ENCODE assay signal across 9 cellular contexts in the genomic region with DNA sequence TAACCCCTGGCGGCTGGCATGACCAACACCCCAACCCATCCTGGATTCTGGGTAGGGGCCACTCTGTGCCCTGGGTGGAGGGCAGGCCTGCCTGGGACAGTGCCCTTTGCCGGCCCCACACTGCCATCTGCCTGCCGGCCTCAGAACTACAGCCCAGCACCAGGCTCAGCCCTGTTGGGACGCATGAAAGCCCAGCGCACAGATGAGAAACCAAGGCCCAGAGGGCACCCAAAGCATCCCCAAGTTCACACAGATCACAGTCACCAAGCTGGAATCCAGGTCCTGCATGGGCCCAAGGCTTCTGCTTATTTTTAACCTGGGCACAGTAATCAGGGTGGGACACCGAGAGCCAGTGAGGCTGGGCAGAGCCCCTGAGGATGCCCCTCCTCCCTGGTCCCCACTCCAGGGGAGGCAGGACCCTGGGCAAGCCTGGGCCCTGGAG. TPM values are rescaled to one million over a fixed set of nuclear protein-coding genes. Genes with fewer than 3 reads are reported as not detected.
DNase-seq lines count a peak whose midpoint lies in the region; TF ChIP-seq lines count a peak whose summit lies in the region.
"Had no signal": no experiment of that assay in that cellular context is flagged by ENCODE, and none has a peak within 500 bp of the region (broad histone marks: within the 10 kb centered on the region; RNA-seq: fewer than 3 reads in every experiment).

No MANE protein-coding gene starts in this region.

- H3K79me2 ChIP-seq in GM23248 (ENCODE audit: insufficient read depth): no peaks in the 10 kb centered on the region

- no peaks in the 10 kb centered on the region for H4K20me1 ChIP-seq in GM23248 (ENCODE audit: insufficient read depth)

- peaks cover 38% of the 10 kb centered on the region for H3F3A ChIP-seq in GM23248 (ENCODE audit: insufficient read depth)

- peak; percentile 97 for TF ChIP-seq CTCF in endodermal cell (conservative IDR thresholded peaks at IDR 0.05)

- H3K9ac ChIP-seq in GM23248 (no peak overlapping the region), endodermal cell (ENCODE audit: extremely low read depth, low read length, poor library complexity, severe bottlenecking) (no peak overlapping the region)

- H3K27ac ChIP-seq in GM23248 (no peak overlapping the region), endodermal cell (ENCODE audit: low read depth, low read length) (no peak overlapping the region)

- no peak overlapping the region for H3K4me3 Mint-ChIP-seq in endodermal cell
- H3K4me3 Mint-ChIP-seq: activated naive CD8-positive, alpha-beta T cell had no signal

- H3K4me3 ChIP-seq in GM23248 (no peak overlapping the region), endodermal cell (ENCODE audit: low read length) (no peak overlapping the region)

- peak; percentile 65 for DNase-seq in EL
- DNase-seq in GM23248: peak; percentile 72
- peak; percentile 12 for DNase-seq in NCI-H2171 (lab: John Stamatoyannopoulos, UW)
- peak; percentile 8 to 27 for DNase-seq in activated CD8-positive, alpha-beta memory T cell treated with anti-CD3 and anti-CD28 coated beads for 4 hours (ENCODE audit: low read depth in 2 of 2)
- DNase-seq in endodermal cell: peak; percentile 97
- peak; percentile 63 for DNase-seq in mucosa of gallbladder (ENCODE audit: low spot score)
- peak; percentile 61 for DNase-seq in stimulated activated CD8-positive, alpha-beta memory T cell treated with anti-CD3 and anti-CD28 coated beads, Interleukin-7, amount 100 ng/mL, for 24 hours (ENCODE audit: low read depth)
- DNase-seq in NCI-H446 treated with DMSO at 0.1 percent for 48 hours (lab: John Stamatoyannopoulos, UW): no peak

- H3K9me3 Mint-ChIP-seq in endodermal cell: peaks cover 28% of the 10 kb centered on the region

- H3K9me2 ChIP-seq in GM23248 (ENCODE audit: insufficient read depth): no peaks in the 10 kb centered on the region

- no peak overlapping the region for H3K4me2 ChIP-seq in GM23248 (ENCODE audit: unreplicated experiment)

- in situ Hi-C loops in GM23248 (cut with MboI): no loop called here

- H3K27ac Mint-ChIP-seq in endodermal cell: no peak overlapping the region
- H3K27ac Mint-ChIP-seq: activated naive CD8-positive, alpha-beta T cell had no signal

- H3K9me3 ChIP-seq in GM23248 (ENCODE audit: low read depth): no peaks in the 10 kb centered on the region
- H3K9me3 ChIP-seq in endodermal cell (ENCODE audit: control insufficient read depth, low read length): peaks cover 24% of the 10 kb centered on the region

- H2AFZ ChIP-seq in GM23248: no peak overlapping the region

- H3K36me3 ChIP-seq in GM23248 (ENCODE audit: low read depth) (peaks cover 25% of the 10 kb centered on the region), endodermal cell (ENCODE audit: control insufficient read depth, insufficient read depth, low read length) (peaks cover 24% of the 10 kb centered on the region)

- H3K36me3 Mint-ChIP-seq in endodermal cell (ENCODE audit: low read depth): peaks cover 28% of the 10 kb centered on the region

- H3K27me3 ChIP-seq in GM23248 (replicated peaks; ENCODE audit: insufficient read depth): no peaks in the 10 kb centered on the region
- H3K27me3 ChIP-seq in endodermal cell (ENCODE audit: control insufficient read depth, insufficient read depth, low read length, poor library complexity, severe bottlenecking): no peaks in the 10 kb centered on the region

- WGBS in GM23248 (ENCODE audit: low coverage in 1 of 2, low lambda C conversion rate in 2 of 2, missing lambda C conversion rate in 2 of 2), 2 experiments: 19 to 26% methylated on average over 6 of the region's 6 CpGs
- WGBS in endodermal cell (ENCODE audit: insufficient coverage in 1 of 2, insufficient read length in 1 of 2), 2 experiments: 43 to 81% methylated on average over 2 to 6 of the region's 6 CpGs

- H3K4me1 Mint-ChIP-seq in endodermal cell: peaks cover 30% of the 10 kb centered on the region

- H3K4me1 ChIP-seq in GM23248 (ENCODE audit: insufficient read depth): no peaks in the 10 kb centered on the region
- peaks cover 24% of the 10 kb centered on the region for H3K4me1 ChIP-seq in endodermal cell (ENCODE audit: control insufficient read depth, insufficient read depth, low read length)

- peaks cover 9% of the 10 kb centered on the region for H3K27me3 Mint-ChIP-seq in endodermal cell (ENCODE audit: insufficient read depth)
- H3K27me3 Mint-ChIP-seq: activated naive CD8-positive, alpha-beta T cell had no signal

RNA-seq across cellular contexts. Expression of a gene that starts 26.2 kb away (rescaled TPM):
- total RNA-seq in GM23248 (2014; rRNA removed; shearing (Covaris generic)): 4.6 and 4.9 TPM in 2 replicates
- 0.86 and 1.2 TPM in 2 replicates for polyA plus RNA-seq in GM23248 (2016; fragmentation: Nextera tagmentation; extraction: Ambion mirVana)
- total RNA-seq in endodermal cell (1 to 10 TPM; 1.2 to 2.0 TPM), mucosa of gallbladder (0.49 TPM)
- 6.3 TPM for polyA plus RNA-seq in endodermal cell (2013, experiment 1 of 2)
- polyA plus RNA-seq in endodermal cell (2013, experiment 2 of 2): 5.2 TPM
